In genomic region chr19:7628589-7629311, GRCh38 we compare ENCODE assay signal across 9 cellular contexts. TPM values are rescaled to one million over a fixed set of nuclear protein-coding genes. Genes with fewer than 3 reads are reported as not detected.
DNase-seq lines count a peak whose midpoint lies in the region; ATAC-seq and TF ChIP-seq lines count a peak whose summit lies in the region.
"Had no signal": no experiment of that assay in that cellular context is flagged by ENCODE, and none has a peak within 500 bp of the region (broad histone marks: within the 10 kb centered on the region; RNA-seq: fewer than 3 reads in every experiment).

No MANE protein-coding gene starts in this region.

- WGBS in body of pancreas, 2 donors = 1 to 2% methylated on average over 15 of the region's 15 CpGs
- 5 to 7% methylated on average over 15 of the region's 15 CpGs for WGBS in lung, 2 donors

- no peak for TF ChIP-seq POLR2A in body of pancreas (IDR thresholded peaks at IDR 0.05)

- CTCF ChIA-PET in activated naive CD4-positive, alpha-beta T cell treated with anti-CD3 and anti-CD28 coated beads for 36 hours (lab: Charles Lee) = interaction anchor here (1.2 to 2.3 kb wide), 4 partner anchors 52 to 316 kb away, joined by 3 to 11 read pairs (median 6); partner anchors contain the start of gene TRAPPC5

- H3K27ac ChIP-seq in body of pancreas = peak overlapping the region; percentile 58 to 85 (median 76)
- H3K27ac ChIP-seq in lung (ENCODE audit: low read depth in 1 of 2, low read length in 1 of 2) = peak overlapping the region; percentile 73 to 87
- peak overlapping the region; percentile 82 for H3K27ac ChIP-seq in upper lobe of right lung

- TF ChIP-seq CTCF in body of pancreas (IDR thresholded peaks at IDR 0.05) (no peak), lung (IDR thresholded peaks at IDR 0.05; ENCODE audit: control extremely low read depth, extremely low read depth) (no peak), upper lobe of right lung (IDR thresholded peaks at IDR 0.05) (no peak)

- H3K27ac Mint-ChIP-seq in activated naive CD4-positive, alpha-beta T cell treated with anti-CD3 and anti-CD28 coated beads for 36 hours = peak overlapping the region; percentile 97

- H3K27me3 Mint-ChIP-seq in activated naive CD4-positive, alpha-beta T cell treated with anti-CD3 and anti-CD28 coated beads for 36 hours (ENCODE audit: low read depth) = no peaks in the 10 kb centered on the region

- H3K36me3 ChIP-seq in body of pancreas (replicated peaks in 1 of 2; ENCODE audit: insufficient read depth in 1 of 2, low read depth in 2 of 2) = peaks cover 0 to 4% of the 10 kb centered on the region in 2 donors
- H3K36me3 ChIP-seq in lung (ENCODE audit: control insufficient read depth in 2 of 2, insufficient read depth in 2 of 2, low read length in 2 of 2) = peaks cover 0 to 42% of the 10 kb centered on the region in 2 donors
- peaks cover 39% of the 10 kb centered on the region for H3K36me3 ChIP-seq in upper lobe of right lung

- no peaks in the 10 kb centered on the region for H3K9me3 ChIP-seq in body of pancreas
- H3K9me3 ChIP-seq in lung (ENCODE audit: control insufficient read depth in 2 of 2, insufficient read depth in 1 of 2, low read length in 1 of 2) = no peaks in the 10 kb centered on the region
- no peaks in the 10 kb centered on the region for H3K9me3 ChIP-seq in upper lobe of right lung

- H3K4me3 Mint-ChIP-seq in activated naive CD4-positive, alpha-beta T cell treated with anti-CD3 and anti-CD28 coated beads for 36 hours = peak overlapping the region; percentile 98

- H3K4me3 ChIP-seq in body of pancreas = peak overlapping the region; percentile 90 to 91
- H3K4me3 ChIP-seq in lung = peak overlapping the region; percentile 80
- H3K4me3 ChIP-seq in upper lobe of right lung = peak overlapping the region; percentile 82

- intact Hi-C loops in activated naive CD4-positive, alpha-beta T cell treated with anti-CD3 and anti-CD28 coated beads for 36 hours (cut with micrococcal nuclease) = loop anchor here (1.0 to 2.0 kb wide), 5 partner anchors 9 to 106 kb away; partner anchors contain the start of genes MCOLN1, PNPLA6, STXBP2 and TRAPPC5
- intact Hi-C loops in body of pancreas (cut with DNase I) = no loop called here
- intact Hi-C loops in upper lobe of right lung (cut with DNase I) = no loop called here

- H3K9me3 Mint-ChIP-seq in activated naive CD4-positive, alpha-beta T cell treated with anti-CD3 and anti-CD28 coated beads for 36 hours = no peaks in the 10 kb centered on the region

- DNase-seq in activated naive CD4-positive, alpha-beta T cell treated with anti-CD3 and anti-CD28 coated beads for 36 hours = no peak
- DNase-seq in activated naive CD4-positive, alpha-beta T cell treated with anti-CD3 and anti-CD28 coated beads, Interleukin-2, amount 50 U/mL, for 16 hours = no peak
- no peak for DNase-seq in body of pancreas
- DNase-seq in lung (ENCODE audit: low spot score) = no peak
- DNase-seq in upper lobe of right lung = no peak
- no peak for DNase-seq in Ammon's horn (ENCODE audit: low spot score)
- DNase-seq in RKO (ENCODE audit: low spot score) = no peak
- DNase-seq in activated effector memory CD4-positive, alpha-beta T cell treated with anti-CD3 and anti-CD28 coated beads, Interleukin-2, amount 50 U/mL, for 16 hours = no peak

- ATAC-seq in body of pancreas (no peak), lung (ENCODE audit: insufficient read depth, low FRiP score) (no peak), upper lobe of right lung (no peak)

- peaks cover 31% of the 10 kb centered on the region for H3K4me1 ChIP-seq in body of pancreas
- peaks cover 7 to 19% of the 10 kb centered on the region in 2 donors for H3K4me1 ChIP-seq in lung (ENCODE audit: control insufficient read depth in 2 of 2, insufficient read depth in 2 of 2, low read length in 2 of 2)
- H3K4me1 ChIP-seq in upper lobe of right lung = peaks cover 18% of the 10 kb centered on the region

- H3K4me1 Mint-ChIP-seq in activated naive CD4-positive, alpha-beta T cell treated with anti-CD3 and anti-CD28 coated beads for 36 hours (ENCODE audit: low read depth) = peaks cover 40% of the 10 kb centered on the region

- H3K36me3 Mint-ChIP-seq in activated naive CD4-positive, alpha-beta T cell treated with anti-CD3 and anti-CD28 coated beads for 36 hours (ENCODE audit: low read depth) = peaks cover 14% of the 10 kb centered on the region

- H3K27me3 ChIP-seq in body of pancreas = no peaks in the 10 kb centered on the region
- no peaks in the 10 kb centered on the region for H3K27me3 ChIP-seq in lung (ENCODE audit: control insufficient read depth, insufficient read depth)
- no peaks in the 10 kb centered on the region for H3K27me3 ChIP-seq in upper lobe of right lung

RNA-seq across cellular contexts. Expression of gene XAB2, which starts 0.6 kb away (rescaled TPM):
- total RNA-seq in activated naive CD4-positive, alpha-beta T cell treated with anti-CD3 and anti-CD28 coated beads for 36 hours = 10 to 100 TPM; 60.0 to 60.4 TPM
- total RNA-seq in body of pancreas = 10 to 100 TPM; 34.5 to 36.3 TPM
- 10 to 100 TPM; 37.2 to 41.4 TPM for total RNA-seq in lung
- polyA plus RNA-seq in lung = 10 to 100 TPM; 34.1 to 48.3 TPM
- total RNA-seq in upper lobe of right lung = 42.3 TPM

RNA-seq across cellular contexts. Expression of gene PET100, which starts 0.8 kb away (rescaled TPM):
- total RNA-seq in activated naive CD4-positive, alpha-beta T cell treated with anti-CD3 and anti-CD28 coated beads for 36 hours = 10 to 100 TPM; 93.9 to 96.5 TPM
- total RNA-seq in body of pancreas (10 to 100 TPM in 1 of 2 donors, 1 to 10 TPM in 1; 1.3 to 32.0 TPM), lung (100 to 1,000 TPM in 1 of 2 donors, 10 to 100 TPM in 1; 26.9 to 116 TPM), upper lobe of right lung (93.2 TPM)
- 100 to 1,000 TPM in 1 of 2 donors, 10 to 100 TPM in 1; 60.5 to 383 TPM for polyA plus RNA-seq in lung

RNA-seq across cellular contexts. Expression of gene PCP2, which starts 4.8 kb away (rescaled TPM):
- total RNA-seq in activated naive CD4-positive, alpha-beta T cell treated with anti-CD3 and anti-CD28 coated beads for 36 hours = under 1 TPM in 1 of 2 experiments, not detected in 1; 0.64 TPM
- total RNA-seq in body of pancreas = not detected
- total RNA-seq in lung = 1 to 10 TPM in 1 of 2 donors, under 1 TPM in 1; 0.60 to 2.1 TPM
- polyA plus RNA-seq in lung = 1 to 10 TPM; 1.8 to 4.4 TPM
- 3.5 TPM for total RNA-seq in upper lobe of right lung
- total RNA-seq: G401 had no signal

RNA-seq across cellular contexts. Expression of gene STXBP2, which starts 8.2 kb away (rescaled TPM):
- 10 to 100 TPM; 88.4 to 92.4 TPM for total RNA-seq in activated naive CD4-positive, alpha-beta T cell treated with anti-CD3 and anti-CD28 coated beads for 36 hours
- total RNA-seq in body of pancreas (100 to 1,000 TPM in 1 of 2 donors, 10 to 100 TPM in 1; 61.0 to 151 TPM), lung (100 to 1,000 TPM in 1 of 2 donors, 10 to 100 TPM in 1; 80.3 to 248 TPM), upper lobe of right lung (162 TPM)
- 100 to 1,000 TPM; 142 to 455 TPM for polyA plus RNA-seq in lung

RNA-seq across cellular contexts. Expression of gene CAMSAP3, which starts 33.1 kb away (rescaled TPM):
- total RNA-seq in activated naive CD4-positive, alpha-beta T cell treated with anti-CD3 and anti-CD28 coated beads for 36 hours = under 1 TPM; 0.24 to 0.30 TPM
- total RNA-seq in body of pancreas (10 to 100 TPM; 21.8 to 32.3 TPM), lung (10 to 100 TPM; 18.3 to 30.4 TPM), upper lobe of right lung (29.1 TPM)
- 10 to 100 TPM in 1 of 2 donors, 1 to 10 TPM in 1; 9.2 to 20.0 TPM for polyA plus RNA-seq in lung
